14 cellular contexts compared by ENCODE assay signal in the genomic region with DNA sequence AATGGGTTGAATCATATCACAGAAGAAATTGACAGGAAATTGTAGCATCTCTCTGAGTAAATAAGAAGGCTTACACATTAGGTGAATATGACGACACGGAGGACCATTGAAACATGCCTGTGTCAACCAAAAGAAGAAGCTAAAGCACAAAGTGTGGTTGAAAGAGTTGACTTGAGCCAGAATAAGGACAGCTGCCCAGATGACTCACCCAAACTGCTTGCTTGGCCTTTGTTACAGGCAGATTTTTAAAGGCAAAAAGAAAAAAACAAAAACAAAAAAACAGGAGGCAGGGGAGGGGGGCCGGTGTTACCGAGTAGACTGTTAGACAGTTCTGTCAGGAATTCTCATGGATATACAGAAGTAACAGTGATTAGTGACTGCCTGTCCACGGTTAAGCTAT.
A peak's percentile ranks its signal among the peaks of the same experiment; 100 is the strongest.
DNase-seq lines count a peak whose midpoint lies in the region; ATAC-seq, FAIRE-seq and TF ChIP-seq lines count a peak whose summit lies in the region.
"Had no signal": no experiment of that assay in that cellular context is flagged by ENCODE, and none has a peak within 500 bp of the region (broad histone marks: within the 10 kb centered on the region; RNA-seq: fewer than 3 reads in every experiment).

No MANE protein-coding gene starts in this region.

- intact Hi-C loops in natural killer cell (cut with micrococcal nuclease) = no loop called here
- intact Hi-C loops in pancreas (cut with DNase I) = no loop called here
- intact Hi-C loops in kidney (cut with DNase I) = no loop called here

- no peaks in the 10 kb centered on the region for H3K36me3 Mint-ChIP-seq in natural killer cell

- FAIRE-seq in pancreas (lab: Jason Lieb, UNC) (no peak), kidney (lab: Jason Lieb, UNC) (no peak)

- H3K9ac ChIP-seq in BLaER1 treated with 17β-estradiol and CSF1 and Interleukin-3, amounts not matched to agents 10 nM and 100 nM = peak overlapping the region in 2 of 11 experiments; percentile 31 to 38; a peak in 3 of 22 replicates
- H3K9ac ChIP-seq in kidney (ENCODE audit: low read length in 2 of 2) = no peak overlapping the region
- H3K9ac ChIP-seq: parathyroid adenoma had no signal

- DNase-seq in MV-4-11 (lab: John Stamatoyannopoulos, UW) = peak; percentile 87
- DNase-seq in choroid plexus epithelial cell (ENCODE audit: low read depth) = peak; percentile 69
- DNase-seq in natural killer cell = no peak
- DNase-seq in pancreas = no peak
- no peak for DNase-seq in kidney
- no peak for DNase-seq in cerebellar cortex (ENCODE audit: low spot score)
- DNase-seq: activated gamma-delta T cell treated with Interleukin-2 at 50 U/mL for 16 hours; CD4-positive, alpha-beta memory T cell; immature natural killer cell; NCI-H1105; upper lobe of right lung had no signal

- peaks cover 21 to 70% (median 31%) of the 10 kb centered on the region in 11 experiments; a peak in 21 of 22 replicates for H3K36me3 ChIP-seq in BLaER1 treated with 17β-estradiol and CSF1 and Interleukin-3, amounts not matched to agents 10 nM and 100 nM
- H3K36me3 ChIP-seq in pancreas = peaks cover 0 to 22% (median 6%) of the 10 kb centered on the region in 3 donors
- peaks cover 8 to 13% of the 10 kb centered on the region in 2 donors for H3K36me3 ChIP-seq in kidney (ENCODE audit: control insufficient read depth in 1 of 2, insufficient read depth in 2 of 2, low read length in 2 of 2)

- no peak overlapping the region for H3K4me3 Mint-ChIP-seq in natural killer cell
- H3K4me3 Mint-ChIP-seq: CD4-positive, alpha-beta memory T cell; immature natural killer cell had no signal

- no peak for TF ChIP-seq CTCF in choroid plexus epithelial cell (conservative IDR thresholded peaks at IDR 0.05; ENCODE audit: low read depth, low read length)
- no peak for TF ChIP-seq CTCF in natural killer cell (IDR thresholded peaks at IDR 0.05)
- TF ChIP-seq CTCF in pancreas (IDR thresholded peaks at IDR 0.05) = no peak
- no peak for TF ChIP-seq CTCF in kidney (IDR thresholded peaks at IDR 0.05; ENCODE audit: borderline replicate concordance, extremely low read depth, insufficient read depth)

- no peak overlapping the region for H3K4me3 ChIP-seq in BLaER1 treated with 17β-estradiol and CSF1 and Interleukin-3, amounts not matched to agents 10 nM and 100 nM
- H3K4me3 ChIP-seq in choroid plexus epithelial cell (ENCODE audit: low read depth, low read length) (no peak overlapping the region), pancreas (no peak overlapping the region), kidney (ENCODE audit: low read length in 2 of 2) (no peak overlapping the region)
- H3K4me3 ChIP-seq: upper lobe of right lung had no signal

- H3K27me3 ChIP-seq in BLaER1 treated with 17β-estradiol and CSF1 and Interleukin-3, amounts not matched to agents 10 nM and 100 nM = no peaks in the 10 kb centered on the region
- no peaks in the 10 kb centered on the region for H3K27me3 ChIP-seq in pancreas
- H3K27me3 ChIP-seq: upper lobe of right lung had no signal

- H3K4me2 ChIP-seq in BLaER1 treated with 17β-estradiol and CSF1 and Interleukin-3, amounts not matched to agents 10 nM and 100 nM = peak overlapping the region in 4 of 11 experiments; percentile 1 to 32 (median 27); a peak in 6 of 22 replicates

- WGBS in pancreas, 2 donors = 92 to 94% methylated on average over 5 of the region's 5 CpGs

- no peaks in the 10 kb centered on the region for H3K9me3 Mint-ChIP-seq in natural killer cell
- H3K9me3 Mint-ChIP-seq: CD4-positive, alpha-beta memory T cell; immature natural killer cell had no signal

- peaks cover 23 to 26% of the 10 kb centered on the region in 2 donors for H3K4me1 Mint-ChIP-seq in natural killer cell

- peak overlapping the region in 10 of 11 experiments; percentile 11 to 72 (median 52); a peak in 15 of 22 replicates for H3K27ac ChIP-seq in BLaER1 treated with 17β-estradiol and CSF1 and Interleukin-3, amounts not matched to agents 10 nM and 100 nM
- H3K27ac ChIP-seq in pancreas (no peak overlapping the region), kidney (ENCODE audit: low read depth in 2 of 2, low read length in 2 of 2) (no peak overlapping the region)
- H3K27ac ChIP-seq: parathyroid adenoma, upper lobe of right lung had no signal

- H3K9me3 ChIP-seq in BLaER1 treated with 17β-estradiol and CSF1 and Interleukin-3, amounts not matched to agents 10 nM and 100 nM (replicated peaks in 1 of 11) = no peaks in the 10 kb centered on the region
- no peaks in the 10 kb centered on the region for H3K9me3 ChIP-seq in pancreas
- no peaks in the 10 kb centered on the region for H3K9me3 ChIP-seq in kidney (ENCODE audit: control insufficient read depth in 1 of 2, low read length in 2 of 2)
- H3K9me3 ChIP-seq: upper lobe of right lung had no signal

- no peak for ATAC-seq in natural killer cell
- no peak for ATAC-seq in pancreas
- ATAC-seq in HG03354 (IDR thresholded peaks at IDR 0.05; ENCODE audit: poor library complexity, severe bottlenecking, unreplicated experiment) = no peak
- ATAC-seq: upper lobe of right lung had no signal

- H3K27ac Mint-ChIP-seq in natural killer cell = peak overlapping the region; percentile 22 to 59

- H3K4me1 ChIP-seq in BLaER1 treated with 17β-estradiol and CSF1 and Interleukin-3, amounts not matched to agents 10 nM and 100 nM = peaks cover 18 to 40% (median 25%) of the 10 kb centered on the region in 10 experiments
- H3K4me1 ChIP-seq in pancreas = no peaks in the 10 kb centered on the region
- no peaks in the 10 kb centered on the region for H3K4me1 ChIP-seq in kidney (ENCODE audit: control insufficient read depth in 1 of 2, insufficient read depth in 1 of 2, low read depth in 1 of 2, low read length in 2 of 2)
- H3K4me1 ChIP-seq: parathyroid adenoma, upper lobe of right lung had no signal

- peaks cover 0 to 8% (median 0%) of the 10 kb centered on the region in 11 experiments; a peak in 2 of 22 replicates for H4K20me1 ChIP-seq in BLaER1 treated with 17β-estradiol and CSF1 and Interleukin-3, amounts not matched to agents 10 nM and 100 nM

- no peaks in the 10 kb centered on the region for H3K27me3 Mint-ChIP-seq in natural killer cell (ENCODE audit: low read depth in 2 of 2)
- H3K27me3 Mint-ChIP-seq: CD4-positive, alpha-beta memory T cell had no signal

Comparison
In these comparisons a context has a peak if more than half of its experiments do, and no peak if none do; other contexts are left out.
1. H3K27ac ChIP-seq: peak in BLaER1 treated with 17β-estradiol and CSF1 and Interleukin-3, amounts not matched to agents 10 nM and 100 nM (10 of 11); none in pancreas (0 of 4) and kidney (0 of 2).
2. DNase-seq: peak in MV-4-11 (single experiment) and choroid plexus epithelial cell (single experiment); none in natural killer cell (single experiment), pancreas (0 of 6), kidney (single experiment) and cerebellar cortex (single experiment).